In genomic region chr19:12938054-12938535, GRCh38 we compare ENCODE assay signal across 8 cellular contexts. TPM values are rescaled to one million over a fixed set of nuclear protein-coding genes. Genes with fewer than 3 reads are reported as not detected.
DNase-seq lines count a peak whose midpoint lies in the region; ATAC-seq, FAIRE-seq and TF ChIP-seq lines count a peak whose summit lies in the region.

No MANE protein-coding gene starts in this region.

- no peak for TF ChIP-seq CTCF in WI38 (IDR thresholded peaks at IDR 0.05; ENCODE audit: low read depth, low read length)
- no peak for TF ChIP-seq CTCF in bronchial epithelial cell (IDR thresholded peaks at IDR 0.05; ENCODE audit: insufficient read depth, low read length, severe bottlenecking)

- no peaks in the 10 kb centered on the region for H3K27me3 ChIP-seq in ACC112 (ENCODE audit: insufficient read depth, low read length)
- H3K27me3 ChIP-seq in bronchial epithelial cell (ENCODE audit: control insufficient read depth, insufficient read depth, low read length): no peaks in the 10 kb centered on the region
- H3K27me3 ChIP-seq in skeletal muscle satellite cell (ENCODE audit: control insufficient read depth, insufficient read depth, low read length): no peaks in the 10 kb centered on the region

- H3K4me2 ChIP-seq in skeletal muscle satellite cell (ENCODE audit: low read length): peak overlapping the region; percentile 95

- FAIRE-seq in bronchial epithelial cell (lab: Jason Lieb, UNC): peak; percentile 83

- peak overlapping the region; percentile 99 for H3K9ac ChIP-seq in skeletal muscle satellite cell (ENCODE audit: low read depth, low read length)

- H3K79me2 ChIP-seq in ACC112 (ENCODE audit: control insufficient read depth, insufficient read depth, low read length, unreplicated experiment): peaks cover 44% of the 10 kb centered on the region

- H3K4me3 ChIP-seq in ACC112 (ENCODE audit: low read depth, low read length) (peak overlapping the region; percentile 100), WI38 (ENCODE audit: low read depth, low read length) (peak overlapping the region; percentile 99), bronchial epithelial cell (ENCODE audit: low read depth, low read length) (peak overlapping the region; percentile 90), iPS-18c (ENCODE audit: insufficient read depth, low read depth, low read length) (peak overlapping the region; percentile 57), skeletal muscle satellite cell (ENCODE audit: low read length) (peak overlapping the region; percentile 73)

- peaks cover 23% of the 10 kb centered on the region for H3K36me3 ChIP-seq in ACC112 (ENCODE audit: insufficient read depth, low read length)
- peaks cover 26% of the 10 kb centered on the region for H3K36me3 ChIP-seq in bronchial epithelial cell (ENCODE audit: control insufficient read depth, insufficient read depth, low read length)
- peaks cover 46% of the 10 kb centered on the region for H3K36me3 ChIP-seq in skeletal muscle satellite cell (ENCODE audit: insufficient read depth, low read length)

- ATAC-seq in GM18907 (IDR thresholded peaks at IDR 0.05; ENCODE audit: unreplicated experiment) (peak; percentile 83), HG03175 (IDR thresholded peaks at IDR 0.05; ENCODE audit: unreplicated experiment) (peak; percentile 88)

- peaks cover 23% of the 10 kb centered on the region for H3K4me1 ChIP-seq in ACC112 (ENCODE audit: control insufficient read depth, insufficient read depth, low read length, unreplicated experiment)
- peaks cover 28% of the 10 kb centered on the region for H3K4me1 ChIP-seq in skeletal muscle satellite cell (ENCODE audit: control insufficient read depth, insufficient read depth, low read length)

- DNase-seq in NCI-H2227 (lab: John Stamatoyannopoulos, UW; ENCODE audit: unreplicated experiment) (peak; percentile 98), bronchial epithelial cell (ENCODE audit: low read depth) (peak; percentile 94)

- peak overlapping the region; percentile 49; the same call in 1 of the 2 replicates for H3K27ac ChIP-seq in ACC112 (ENCODE audit: low read depth, low read length)

- H2AFZ ChIP-seq in ACC112 (ENCODE audit: low read length, unreplicated experiment): peak overlapping the region; percentile 48

- H3K9me3 ChIP-seq in iPS-18c (ENCODE audit: control insufficient read depth, insufficient read depth, low read length) (no peaks in the 10 kb centered on the region), skeletal muscle satellite cell (replicated peaks; ENCODE audit: low read length) (no peaks in the 10 kb centered on the region)

RNA-seq across cellular contexts. Expression of gene CALR, which starts 0.3 kb away (rescaled TPM):
- total RNA-seq in bronchial epithelial cell: 1,002 and 1,570 TPM in 2 replicates
- 2,097 and 2,142 TPM in 2 replicates for total RNA-seq in skeletal muscle satellite cell (2012; rRNA removed)

RNA-seq across cellular contexts. Expression of gene FARSA, which starts 4.6 kb away (rescaled TPM):
- total RNA-seq in bronchial epithelial cell: 53.6 and 55.5 TPM in 2 replicates
- total RNA-seq in skeletal muscle satellite cell (2012; rRNA removed): 86.7 and 94.8 TPM in 2 replicates

RNA-seq across cellular contexts. Expression of gene RAD23A, which starts 7.6 kb away (rescaled TPM):
- 91.1 and 120 TPM in 2 replicates for total RNA-seq in bronchial epithelial cell
- total RNA-seq in skeletal muscle satellite cell (2012; rRNA removed): 95.3 and 119 TPM in 2 replicates

RNA-seq across cellular contexts. Expression of gene GADD45GIP1, which starts 18.9 kb away (rescaled TPM):
- 27.1 and 36.0 TPM in 2 replicates for total RNA-seq in bronchial epithelial cell
- total RNA-seq in skeletal muscle satellite cell (2012; rRNA removed): 21.3 and 26.4 TPM in 2 replicates

RNA-seq across cellular contexts. Expression of gene SYCE2, which starts 19.0 kb away (rescaled TPM):
- total RNA-seq in bronchial epithelial cell: not detected in 2 replicates
- total RNA-seq in skeletal muscle satellite cell (2012; rRNA removed): not detected in 2 replicates

Comparison
In these comparisons a context has a peak if more than half of its experiments do, and no peak if none do; other contexts are left out.
1. Peak in every context shown above with its lines: DNase-seq, ATAC-seq, H3K4me3 ChIP-seq and H3K27ac ChIP-seq.